Comparison of ENCODE assay signal across 30 cellular contexts in the genomic region with DNA sequence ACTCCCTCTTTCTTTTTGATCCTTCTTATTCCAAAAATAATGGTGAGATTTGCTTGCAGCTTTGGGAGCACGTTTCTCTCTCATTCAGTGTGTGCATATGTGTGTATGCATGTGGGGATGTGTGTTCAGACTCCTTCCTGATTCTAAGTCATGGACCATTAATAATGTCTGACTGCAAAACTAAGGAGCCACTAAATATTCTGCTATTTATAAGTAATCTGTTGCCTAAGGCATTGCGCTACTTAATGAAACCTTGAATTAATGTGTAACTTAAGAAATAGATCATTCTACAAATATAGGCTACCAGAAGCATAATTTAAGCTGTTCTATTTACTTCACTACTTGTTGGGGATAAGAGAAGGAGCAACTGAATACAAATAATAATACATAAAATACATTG.
"Had no signal": no experiment of that assay in that cellular context is flagged by ENCODE, and none has a peak within 500 bp of the region (broad histone marks: within the 10 kb centered on the region; RNA-seq: fewer than 3 reads in every experiment).

No MANE protein-coding gene starts in this region.

- H3K4me3 ChIP-seq: adrenal gland, ascending aorta, cardiac muscle cell had no signal

- H3K36me3 ChIP-seq: adrenal gland, ascending aorta, cardiac muscle cell had no signal

- H3K4me1 ChIP-seq: adrenal gland, ascending aorta had no signal

- H3K9me3 ChIP-seq: adrenal gland, ascending aorta had no signal

- H3K27ac ChIP-seq: adrenal gland, ascending aorta, cardiac muscle cell, VCaP had no signal

- DNase-seq: activated B cell treated with CpG ODN at 0.5 μM for 24 hours; activated CD4-positive, alpha-beta memory T cell treated with anti-CD3 and anti-CD28 coated beads for 36 hours; activated CD4-positive, alpha-beta T cell treated with anti-CD3 and anti-CD28 coated beads for 4 hours; activated CD4-positive, alpha-beta T cell treated with anti-CD3 and anti-CD28 coated beads, Interleukin-2, amount 10 ng/mL, durations not matched to agents 24 days and 14 days; activated CD4-positive, alpha-beta T cell treated with anti-CD3 and anti-CD28 coated beads, Interleukin-2, amount 50 U/mL, for 1 hour; activated CD4-positive, alpha-beta T cell treated with anti-CD3 and anti-CD28 coated beads, Interleukin-2, amount 50 U/mL, for 4 hours; activated CD4-positive, CD25-positive, alpha-beta regulatory T cell treated with anti-CD3 and anti-CD28 coated beads, Interleukin-2, amount 50 U/mL, for 72 hours; activated CD8-positive, alpha-beta memory T cell treated with anti-CD3 and anti-CD28 coated beads, Interleukin-2, amount 50 U/mL, for 4 hours; activated CD8-positive, alpha-beta T cell treated with anti-CD3 and anti-CD28 coated beads for 36 hours; activated gamma-delta T cell treated with Interleukin-2 at 50 U/mL for 16 hours; activated naive CD4-positive, alpha-beta T cell; activated naive CD4-positive, alpha-beta T cell treated with anti-CD3 and anti-CD28 coated beads for 36 hours; activated naive CD4-positive, alpha-beta T cell treated with anti-CD3 and anti-CD28 coated beads, Interleukin-2, amount 50 U/mL, for 16 hours; activated naive CD8-positive, alpha-beta T cell treated with anti-CD3 and anti-CD28 coated beads for 36 hours; activated T-cell treated with anti-CD3 and anti-CD28 coated beads for 4 hours; activated T-cell treated with anti-CD3 and anti-CD28 coated beads, Interleukin-2, amount 50 U/mL, for 1 hour; activated T-cell treated with anti-CD3 and anti-CD28 coated beads, Interleukin-2, amount 50 U/mL, for 4 hours; activated T-cell treated with anti-CD3 and anti-CD28 coated beads, Interleukin-2, amount 50 U/mL, for 72 hours; adrenal gland; amniotic stem cell; caudate nucleus; cerebellar nuclear complex; T-helper 1 cell; T-helper 2 cell; T-helper 9 cell had no signal

- H3K27me3 ChIP-seq: ascending aorta had no signal

- ATAC-seq: activated CD8-positive, alpha-beta T cell treated with anti-CD3 and anti-CD28 coated beads for 36 hours; activated naive CD4-positive, alpha-beta T cell treated with anti-CD3 and anti-CD28 coated beads, Interleukin-2, amount 50 U/mL, for 72 hours; activated T-cell treated with anti-CD3 and anti-CD28 coated beads, Interleukin-2, amount 50 U/mL, for 4 hours; activated T-cell treated with anti-CD3 and anti-CD28 coated beads, Interleukin-2, amount 50 U/mL, for 72 hours; activated T-helper 17 cell treated with anti-CD3 and anti-CD28 coated beads, Interleukin-2, amount 50 U/mL, for 72 hours had no signal
